Comparison of ENCODE assay signal across 13 cellular contexts in genomic region chr6:139164001-139164400, GRCh38. TPM values are rescaled to one million over a fixed set of nuclear protein-coding genes. Genes with fewer than 3 reads are reported as not detected.
DNase-seq lines count a peak whose midpoint lies in the region; ATAC-seq and TF ChIP-seq lines count a peak whose summit lies in the region.
"Had no signal": no experiment of that assay in that cellular context is flagged by ENCODE, and none has a peak within 500 bp of the region (broad histone marks: within the 10 kb centered on the region; RNA-seq: fewer than 3 reads in every experiment).

No MANE protein-coding gene starts in this region.

- H3K4me1 ChIP-seq in Karpas-422 (ENCODE audit: low read length) (peaks cover 64% of the 10 kb centered on the region), mucosa of descending colon (ENCODE audit: low read depth) (peaks cover 15% of the 10 kb centered on the region)

- no peaks in the 10 kb centered on the region for H3K27me3 ChIP-seq in Karpas-422 (ENCODE audit: low read length)
- H3K27me3 ChIP-seq: colonic mucosa had no signal

- H3K27ac Mint-ChIP-seq in CD14-positive monocyte: peak overlapping the region in 5 of 7 donors; percentile 48 to 70 (median 55)

- no peak overlapping the region for H3K27ac ChIP-seq in Karpas-422 (ENCODE audit: low read length)
- H3K27ac ChIP-seq: colonic mucosa had no signal

- peaks cover 100% of the 10 kb centered on the region for H3K79me2 ChIP-seq in Karpas-422 (ENCODE audit: low read length)

- H3K9me3 Mint-ChIP-seq in CD14-positive monocyte: no peaks in the 10 kb centered on the region

- intact Hi-C loops in CD14-positive monocyte (cut with micrococcal nuclease) (no loop called here), mucosa of descending colon (cut with DNase I, micrococcal nuclease) (no loop called here)

- no peaks in the 10 kb centered on the region for H3K9me2 ChIP-seq in Karpas-422 (replicated peaks; ENCODE audit: insufficient read depth, low read length)

- H3K4me3 ChIP-seq in Karpas-422 (ENCODE audit: low read length) (no peak overlapping the region), mucosa of descending colon (no peak overlapping the region)
- H3K4me3 ChIP-seq: colonic mucosa had no signal

- no peak overlapping the region for H3K9ac ChIP-seq in Karpas-422 (ENCODE audit: low read length)

- DNase-seq in CD14-positive monocyte (ENCODE audit: low spot score) (no peak), Karpas-422 (peak; percentile 49), mucosa of descending colon (no peak), A172 (ENCODE audit: low spot score) (no peak), D341Med (ENCODE audit: low spot score) (no peak)
- DNase-seq in activated naive CD4-positive, alpha-beta T cell treated with Interleukin-2 at 50 U/mL for 16 hours: peak; percentile 49
- DNase-seq: activated CD8-positive, alpha-beta memory T cell treated with anti-CD3 and anti-CD28 coated beads, Interleukin-2, amount 50 U/mL, for 48 hours; colonic mucosa; glutamatergic neuron; IMR-90; NCI-H2227 treated with DMSO at 0.1 percent for 48 hours had no signal

- H3K36me3 ChIP-seq in Karpas-422 (ENCODE audit: insufficient read depth, low read length): peaks cover 27% of the 10 kb centered on the region; the same call in 1 of the 2 replicates
- H3K36me3 ChIP-seq in mucosa of descending colon (ENCODE audit: low read depth): peaks cover 3% of the 10 kb centered on the region
- H3K36me3 ChIP-seq: colonic mucosa had no signal

- TF ChIP-seq CTCF in CD14-positive monocyte (IDR thresholded peaks at IDR 0.05) (peak; percentile 18), mucosa of descending colon (IDR thresholded peaks at IDR 0.05) (no peak)

- ATAC-seq in mucosa of descending colon (peak; percentile 18), GM18517 (IDR thresholded peaks at IDR 0.05; ENCODE audit: unreplicated experiment) (no peak), HG03342 (IDR thresholded peaks at IDR 0.05; ENCODE audit: unreplicated experiment) (no peak)

- H3K27me3 Mint-ChIP-seq in CD14-positive monocyte (ENCODE audit: low read depth in 3 of 3): peaks cover 0 to 3% (median 0%) of the 10 kb centered on the region in 3 donors

- no peak overlapping the region for H2AFZ ChIP-seq in Karpas-422 (ENCODE audit: low read length)

- H3K4me1 Mint-ChIP-seq in CD14-positive monocyte: peaks cover 39% of the 10 kb centered on the region

- H3K9me3 ChIP-seq in Karpas-422 (ENCODE audit: low read length): no peaks in the 10 kb centered on the region
- no peaks in the 10 kb centered on the region for H3K9me3 ChIP-seq in mucosa of descending colon
- H3K9me3 ChIP-seq: colonic mucosa had no signal

- H3K4me3 Mint-ChIP-seq in CD14-positive monocyte: no peak overlapping the region

- peaks cover 54 to 55% of the 10 kb centered on the region in 2 donors for H3K36me3 Mint-ChIP-seq in CD14-positive monocyte

- H3K4me2 ChIP-seq in Karpas-422 (ENCODE audit: low read depth, low read length, poor library complexity, severe bottlenecking): no peak overlapping the region

- H4K20me1 ChIP-seq in Karpas-422 (ENCODE audit: insufficient read depth, low read depth, low read length): peaks cover 36% of the 10 kb centered on the region; the same call in 1 of the 2 replicates

RNA-seq across cellular contexts. Expression of gene HECA, which starts 29.1 kb away (rescaled TPM):
- polyA plus RNA-seq in CD14-positive monocyte: 1 to 10 TPM; 2.1 to 3.3 TPM
- 68.8 and 90.8 TPM in 2 replicates for total RNA-seq in Karpas-422 (2014; rRNA removed; shearing (Covaris generic); ENCODE audit: low replicate concordance)
- total RNA-seq in mucosa of descending colon: 10 to 100 TPM; 30.8 to 43.2 (median 40.4) TPM
- 7.5 and 10.8 TPM in 2 replicates for total RNA-seq in A172 (2014; rRNA removed; shearing (Covaris generic))

Comparison
In these comparisons a context has a peak if more than half of its experiments do, and no peak if none do; other contexts are left out.
1. DNase-seq: peak in Karpas-422 (single experiment) and activated naive CD4-positive, alpha-beta T cell treated with Interleukin-2 at 50 U/mL for 16 hours (single experiment); none in CD14-positive monocyte (single experiment), mucosa of descending colon (0 of 3), A172 (single experiment) and D341Med (single experiment).